24 cellular contexts compared by ENCODE assay signal in the genomic region with DNA sequence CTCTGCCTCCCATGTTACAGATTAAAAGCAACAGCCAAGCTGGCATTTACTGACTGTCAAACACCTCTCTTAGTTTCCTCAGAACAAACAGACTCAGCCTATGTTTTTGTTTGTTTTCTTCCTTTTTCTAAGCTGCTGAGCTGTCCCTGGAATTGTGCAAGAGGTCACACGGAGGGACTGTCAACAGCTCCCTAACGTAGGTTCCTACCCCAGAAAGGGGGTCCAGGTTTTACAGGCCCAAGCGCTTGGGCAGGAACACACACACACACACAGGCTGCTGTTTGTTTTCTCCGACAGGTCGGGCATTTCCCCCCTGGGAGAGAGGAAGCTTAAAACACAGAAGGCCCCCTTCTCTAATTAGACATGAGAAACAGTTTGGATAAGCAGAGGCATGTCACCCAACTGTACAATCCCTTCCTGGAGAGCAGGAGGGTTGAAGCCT.
DNase-seq lines count a peak whose midpoint lies in the region; ATAC-seq and TF ChIP-seq lines count a peak whose summit lies in the region.
"Had no signal": no experiment of that assay in that cellular context is flagged by ENCODE, and none has a peak within 500 bp of the region (broad histone marks: within the 10 kb centered on the region; RNA-seq: fewer than 3 reads in every experiment).

No MANE protein-coding gene starts in this region.

- no peaks in the 10 kb centered on the region for H3K36me3 Mint-ChIP-seq in WTC11
- no peaks in the 10 kb centered on the region for H3K36me3 Mint-ChIP-seq in activated naive CD4-positive, alpha-beta T cell treated with anti-CD3 and anti-CD28 coated beads, Interleukin-2, amount 50 U/mL, for 72 hours
- H3K36me3 Mint-ChIP-seq: activated naive CD8-positive, alpha-beta T cell had no signal

- no peak overlapping the region; a peak in 1 of 4 replicates for H4K8ac ChIP-seq in IMR-90 (ENCODE audit: low read depth in 2 of 2, low read length in 2 of 2)

- intact Hi-C loops in IMR-90 (cut with micrococcal nuclease), result no loop called here
- intact Hi-C loops in right lobe of liver (cut with DNase I), result no loop called here

- H2BK5ac ChIP-seq in IMR-90 (ENCODE audit: low read depth, low read length, poor library complexity, severe bottlenecking), result no peak overlapping the region

- H2BK20ac ChIP-seq in IMR-90 (ENCODE audit: low read depth, low read length), result no peak overlapping the region

- TF ChIP-seq POLR2A in IMR-90 (IDR thresholded peaks at IDR 0.05; ENCODE audit: low read depth, low read length) (no peak), right lobe of liver (IDR thresholded peaks at IDR 0.05) (no peak)

- no peak overlapping the region for H4K5ac ChIP-seq in IMR-90 (ENCODE audit: low read depth, low read length)

- no peak overlapping the region for H3K4me2 ChIP-seq in IMR-90 (ENCODE audit: low read depth, low read length)

- H3K27ac ChIP-seq in IMR-90 (ENCODE audit: insufficient read depth, low read length) (no peak overlapping the region), right lobe of liver (peak overlapping the region; percentile 29 to 72 (median 63))
- H3K27ac ChIP-seq: testis, WERI-Rb-1 had no signal

- no CpG with 5 or more reads among the region's 5 CpGs for WGBS in IMR-90 (ENCODE audit: extremely low coverage in 2 of 2, insufficient read length in 1 of 2), 2 experiments
- WGBS in right lobe of liver (ENCODE audit: insufficient coverage, low coverage, low lambda C conversion rate, missing lambda C conversion rate), result 18% methylated on average over 5 of the region's 5 CpGs

- in situ Hi-C loops in IMR-90 (cut with MboI; ENCODE audit: low sequenced_read_pairs), result no loop called here

- no peak overlapping the region for H3K27ac Mint-ChIP-seq in WTC11
- no peak overlapping the region for H3K27ac Mint-ChIP-seq in activated naive CD4-positive, alpha-beta T cell treated with anti-CD3 and anti-CD28 coated beads, Interleukin-2, amount 50 U/mL, for 72 hours
- H3K27ac Mint-ChIP-seq: activated naive CD8-positive, alpha-beta T cell had no signal

- H3K4me1 ChIP-seq in IMR-90 (ENCODE audit: control insufficient read depth, insufficient read depth, low read length), result peaks cover 2% of the 10 kb centered on the region; the same call in 1 of the 2 replicates
- H3K4me1 ChIP-seq in right lobe of liver, result peaks cover 0 to 15% (median 4%) of the 10 kb centered on the region in 4 donors
- H3K4me1 ChIP-seq: testis had no signal

- TF ChIP-seq RAD21 in IMR-90 (IDR thresholded peaks at IDR 0.05; ENCODE audit: low read length), result no peak

- BruUV-seq in IMR-90 (replicated peaks; lab: Mats Ljungman, UMichigan), result no TSS peak

- peak overlapping the region; percentile 70 for H2AFZ ChIP-seq in IMR-90 (replicated peaks; ENCODE audit: low read length, poor library complexity)

- H2AK9ac ChIP-seq in IMR-90 (replicated peaks; ENCODE audit: low read depth, low read length, poor library complexity), result no peak overlapping the region

- DNase-seq in Ammon's horn (ENCODE audit: low spot score), result peak; percentile 4
- DNase-seq in IMR-90, result no peak
- no peak for DNase-seq in WTC11 (ENCODE audit: low spot score)
- peak; percentile 41 to 69 (median 66) for DNase-seq in right lobe of liver
- no peak for DNase-seq in NCI-H2227 (lab: John Stamatoyannopoulos, UW; ENCODE audit: unreplicated experiment)
- DNase-seq in activated naive CD4-positive, alpha-beta T cell treated with anti-CD3 and anti-CD28 coated beads, Interleukin-2, amount 50 U/mL, for 72 hours (ENCODE audit: low spot score in 2 of 2), result no peak
- DNase-seq in AG08396 (ENCODE audit: low spot score), result no peak
- DNase-seq in nucleus accumbens (lab: John Stamatoyannopoulos, UW), result no peak
- DNase-seq: ACHN; aorta; C1 segment of cervical spinal cord; HCEC 1CT; islet precursor cell; MG63; NCI-H1436 treated with DMSO at 0.1 percent for 48 hours; NCI-H524 treated with DMSO at 0.1 percent for 48 hours; occipital lobe; stimulated activated CD4-positive, alpha-beta T cell treated with anti-CD3 and anti-CD28 coated beads, Interleukin-4, amount 100 ng/mL, for 24 hours; stimulated activated naive CD4-positive, alpha-beta T cell treated with Interleukin-2 at 50 U/mL for 16 hours; testis; WERI-Rb-1 had no signal

- H3K4me3 ChIP-seq in IMR-90 (ENCODE audit: insufficient read depth, low read depth, low read length), result no peak overlapping the region
- H3K4me3 ChIP-seq in right lobe of liver, result no peak overlapping the region
- H3K4me3 ChIP-seq: MG63, testis had no signal

- dilution Hi-C loops in IMR-90 (cut with HindIII; ENCODE audit: low sequenced_read_pairs, unreplicated experiment), result no loop called here

- H3K9me3 ChIP-seq in IMR-90 (ENCODE audit: control insufficient read depth, insufficient read depth, low read length), result no peaks in the 10 kb centered on the region
- no peaks in the 10 kb centered on the region for H3K9me3 ChIP-seq in right lobe of liver
- H3K9me3 ChIP-seq: MG63, testis had no signal

- no peak overlapping the region for H2BK15ac ChIP-seq in IMR-90 (ENCODE audit: low read depth, low read length)

- H3K4ac ChIP-seq in IMR-90 (ENCODE audit: low read depth, low read length), result no peak overlapping the region

- H4K20me1 ChIP-seq in IMR-90 (ENCODE audit: insufficient read depth, low read length), result no peaks in the 10 kb centered on the region

- no peaks in the 10 kb centered on the region; the same call in 1 of the 2 replicates for H3K27me3 Mint-ChIP-seq in WTC11 (ENCODE audit: low read depth)
- H3K27me3 Mint-ChIP-seq: activated naive CD8-positive, alpha-beta T cell; central memory CD8-positive, alpha-beta T cell had no signal

- H3K4me1 Mint-ChIP-seq in WTC11, result peaks cover 3% of the 10 kb centered on the region; the same call in 1 of the 2 replicates
- H3K4me1 Mint-ChIP-seq: central memory CD8-positive, alpha-beta T cell had no signal

- no peak overlapping the region for H2AK5ac ChIP-seq in IMR-90 (ENCODE audit: low read depth, low read length)

- no peak for ATAC-seq in IMR-90 (ENCODE audit: low read depth)
- ATAC-seq in WTC11, result no peak
- peak; percentile 86 to 94 (median 92) for ATAC-seq in right lobe of liver
- ATAC-seq in activated naive CD4-positive, alpha-beta T cell treated with anti-CD3 and anti-CD28 coated beads, Interleukin-2, amount 50 U/mL, for 72 hours, result no peak
- ATAC-seq: Right ventricle myocardium inferior had no signal

- H3K36me3 ChIP-seq in IMR-90 (ENCODE audit: control insufficient read depth, insufficient read depth, low read length) (no peaks in the 10 kb centered on the region), right lobe of liver (no peaks in the 10 kb centered on the region)
- H3K36me3 ChIP-seq: MG63, WERI-Rb-1 had no signal

- no peak overlapping the region for H3K18ac ChIP-seq in IMR-90 (ENCODE audit: low read depth, low read length)

- TF ChIP-seq CTCF in IMR-90 (conservative IDR thresholded peaks at IDR 0.05; ENCODE audit: low read depth, low read length) (no peak), WTC11 (IDR thresholded peaks at IDR 0.05) (no peak), right lobe of liver (IDR thresholded peaks at IDR 0.05) (no peak)

- no peak overlapping the region for H3K4me3 Mint-ChIP-seq in WTC11
- H3K4me3 Mint-ChIP-seq: activated naive CD8-positive, alpha-beta T cell; central memory CD8-positive, alpha-beta T cell had no signal

- H3K56ac ChIP-seq in IMR-90 (ENCODE audit: extremely low read depth, insufficient read depth, low read length), result no peak overlapping the region

- peak overlapping the region; percentile 27; the same call in 1 of the 2 replicates for H2BK120ac ChIP-seq in IMR-90 (ENCODE audit: low read depth, low read length)

- no peaks in the 10 kb centered on the region for H3K9me3 Mint-ChIP-seq in WTC11
- peaks cover 8 to 13% of the 10 kb centered on the region in 2 donors for H3K9me3 Mint-ChIP-seq in activated naive CD4-positive, alpha-beta T cell treated with anti-CD3 and anti-CD28 coated beads, Interleukin-2, amount 50 U/mL, for 72 hours

- POLR2A ChIA-PET in IMR-90 (lab: Charles Lee; ENCODE audit: unreplicated experiment), result no interaction called here
- POLR2A ChIA-PET in WTC11 (lab: Charles Lee), result interaction anchor here (0.6 kb wide), 1 partner anchor 320 kb away, joined by 3 read pairs; no protein-coding TSS in a partner anchor

- CTCF ChIA-PET in IMR-90 (lab: Yijun Ruan, JAX), result no interaction called here
- CTCF ChIA-PET in WTC11 (lab: Charles Lee), result no interaction called here

- H3K79me1 ChIP-seq in IMR-90 (ENCODE audit: low read depth in 1 of 2, low read length in 2 of 2), result no peaks in the 10 kb centered on the region

- no peak overlapping the region for H3K14ac ChIP-seq in IMR-90 (replicated peaks; ENCODE audit: low read depth, low read length)

- 0 out of 2 replicates have a peak overlapping the region, but pooled peaks have one; percentile 36 for H3K9ac ChIP-seq in IMR-90 (ENCODE audit: low read depth, low read length)

- H3K23ac ChIP-seq in IMR-90 (ENCODE audit: low read depth, low read length), result no peak overlapping the region

- H3K27me3 ChIP-seq in IMR-90 (ENCODE audit: control insufficient read depth, insufficient read depth, low read length) (no peaks in the 10 kb centered on the region), right lobe of liver (no peaks in the 10 kb centered on the region)
- H3K27me3 ChIP-seq: MG63, testis had no signal

- H4K91ac ChIP-seq in IMR-90 (ENCODE audit: insufficient read depth, low read depth, low read length), result no peak overlapping the region

- no peaks in the 10 kb centered on the region for H3K9me1 ChIP-seq in IMR-90 (ENCODE audit: insufficient read depth, low read length)

TF ChIP-seq in IMR-90, 13 proteins besides CTCF, POLR2A, EP300 and RAD21 (continues in another document):
- TF ChIP-seq MAFK (IDR thresholded peaks at IDR 0.05; ENCODE audit: low read depth, low read length) (no peak), MAZ (IDR thresholded peaks at IDR 0.05; ENCODE audit: borderline replicate concordance, low read depth, low read length) (no peak), NFE2L2 (IDR thresholded peaks at IDR 0.05; ENCODE audit: low read depth, low read length) (no peak), CHD1 (IDR thresholded peaks at IDR 0.05; ENCODE audit: low read depth, low read length) (no peak), BHLHE40 (IDR thresholded peaks at IDR 0.05; ENCODE audit: low read depth, low read length) (no peak), CEBPB (IDR thresholded peaks at IDR 0.05; ENCODE audit: low read depth, low read length) (no peak), RCOR1 (IDR thresholded peaks at IDR 0.05; ENCODE audit: insufficient replicate concordance, low read length) (no peak)

TF ChIP-seq in WTC11, 78 proteins besides CTCF, POLR2A, EP300 and RAD21 (continues in another document):
- peak; percentile 88 for TF ChIP-seq GABPB1 (CRISPR knock-in tag; IDR thresholded peaks at IDR 0.05)

Comparison
In these comparisons a context has a peak if more than half of its experiments do, and no peak if none do; other contexts are left out.
1. DNase-seq: peak in Ammon's horn (single experiment) and right lobe of liver (3 of 3); none in IMR-90 (single experiment), WTC11 (single experiment), NCI-H2227 (single experiment), activated naive CD4-positive, alpha-beta T cell treated with anti-CD3 and anti-CD28 coated beads, Interleukin-2, amount 50 U/mL, for 72 hours (0 of 2), AG08396 (single experiment) and nucleus accumbens (0 of 56).
2. ATAC-seq: peak in right lobe of liver (4 of 4); none in IMR-90 (single experiment), WTC11 (single experiment) and activated naive CD4-positive, alpha-beta T cell treated with anti-CD3 and anti-CD28 coated beads, Interleukin-2, amount 50 U/mL, for 72 hours (0 of 2).